19 cellular contexts compared by ENCODE assay signal in the genomic region with DNA sequence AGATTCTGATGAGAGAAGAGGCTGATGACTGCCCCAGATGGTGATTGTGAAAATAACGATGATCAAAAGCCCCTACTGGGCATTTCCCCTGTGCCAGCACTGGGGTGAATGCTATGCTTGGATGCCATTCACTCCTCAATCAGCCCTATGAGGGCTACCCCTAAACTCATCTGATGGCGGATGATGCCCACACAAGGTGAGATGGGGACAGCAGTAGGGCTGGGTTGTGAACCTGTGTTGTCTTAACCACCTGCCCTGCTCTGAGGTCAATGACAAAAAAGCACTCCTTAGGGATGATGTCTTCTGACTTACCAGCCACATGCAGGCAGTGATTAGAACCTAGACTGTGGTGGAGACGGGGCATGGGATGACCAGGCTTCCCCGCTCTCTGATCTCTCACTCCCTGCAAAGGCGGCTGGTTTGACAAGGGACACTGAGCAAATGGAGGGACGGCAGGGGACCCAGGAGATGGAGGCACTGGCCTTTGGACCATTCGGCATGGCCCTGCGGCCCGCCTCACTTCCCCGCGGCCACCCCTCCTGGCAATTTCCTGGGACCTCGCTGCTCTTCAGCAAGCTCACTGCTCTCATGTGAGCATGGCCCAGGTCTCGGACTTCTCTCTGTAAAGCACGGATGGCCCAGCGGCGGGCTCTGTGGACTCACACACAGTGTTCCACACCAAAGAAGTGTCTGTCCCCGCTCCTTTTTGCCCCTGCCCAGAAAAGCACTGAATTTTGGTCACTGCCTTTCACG.
"Had no signal": no experiment of that assay in that cellular context is flagged by ENCODE, and none has a peak within 500 bp of the region (broad histone marks: within the 10 kb centered on the region; RNA-seq: fewer than 3 reads in every experiment).

No MANE protein-coding gene starts in this region.

- H3K9me3 ChIP-seq: lower lobe of right lung, mucosa of descending colon, suprapubic skin had no signal

- H3K27me3 ChIP-seq: cardiac muscle cell, suprapubic skin had no signal

- H3K4me3 ChIP-seq: cardiac muscle cell, lower lobe of right lung, mucosa of descending colon, suprapubic skin had no signal

- H3K4me1 ChIP-seq: suprapubic skin had no signal

- ATAC-seq: activated CD8-positive, alpha-beta T cell treated with anti-CD3 and anti-CD28 coated beads, Interleukin-2, amount 10 ng/mL, durations not matched to agents 7 days and 5 days; effector memory CD8-positive, alpha-beta T cell; lower lobe of right lung; mucosa of descending colon had no signal

- DNase-seq: activated CD4-positive, alpha-beta T cell treated with anti-CD3 and anti-CD28 coated beads, Interleukin-2, amount 10 ng/mL, durations not matched to agents 24 days and 14 days; activated CD8-positive, alpha-beta T cell treated with anti-CD3 and anti-CD28 coated beads, Interleukin-2, amount 10 ng/mL, durations not matched to agents 7 days and 5 days; activated naive CD4-positive, alpha-beta T cell treated with Interleukin-2 at 50 U/mL for 16 hours; activated naive CD8-positive, alpha-beta T cell treated with anti-CD3 and anti-CD28 coated beads, Interleukin-2, amount 10 ng/mL, durations not matched to agents 7 days and 5 days; activated T-cell treated with anti-CD3 and anti-CD28 coated beads, Interleukin-2, amount 50 U/mL, for 24 hours; amygdala; effector memory CD8-positive, alpha-beta T cell; foreskin fibroblast; hippocampal formation; mucosa of descending colon; naive B cell; stimulated activated CD4-positive, alpha-beta T cell treated with anti-CD3 and anti-CD28 coated beads, Interleukin-12 subunit alpha, Interleukin-12 subunit beta, amount 100 ng/mL, for 4 hours; stimulated activated CD4-positive, alpha-beta T cell treated with anti-CD3 and anti-CD28 coated beads, Interleukin-2, amount 100 ng/mL, for 24 hours; T-helper 1 cell; T1000 had no signal

- H3K27ac ChIP-seq: cardiac muscle cell, epithelial cell of prostate, lower lobe of right lung, suprapubic skin had no signal

- H3K36me3 ChIP-seq: cardiac muscle cell, lower lobe of right lung, suprapubic skin had no signal
